16 cellular contexts compared by ENCODE assay signal in genomic region chr7:76165106-76165972, GRCh38. TPM values are rescaled to one million over a fixed set of nuclear protein-coding genes. Genes with fewer than 3 reads are reported as not detected.
DNase-seq lines count a peak whose midpoint lies in the region; ATAC-seq, FAIRE-seq and TF ChIP-seq lines count a peak whose summit lies in the region.
"Had no signal": no experiment of that assay in that cellular context is flagged by ENCODE, and none has a peak within 500 bp of the region (broad histone marks: within the 10 kb centered on the region; RNA-seq: fewer than 3 reads in every experiment).

No MANE protein-coding gene starts in this region.

- no peak overlapping the region for H3K4me3 ChIP-seq in CD4-positive, CD25-positive, alpha-beta regulatory T cell (ENCODE audit: low read depth, low read length)
- no peak overlapping the region for H3K4me3 ChIP-seq in HCT116 (replicated peaks in 1 of 2; ENCODE audit: low read depth in 1 of 2, low read length in 2 of 2)
- no peak overlapping the region for H3K4me3 ChIP-seq in H1 (ENCODE audit: extremely low read depth in 1 of 4, insufficient read depth in 2 of 4, low read depth in 3 of 4, low read length in 4 of 4)
- no peak overlapping the region for H3K4me3 ChIP-seq in neuronal stem cell (ENCODE audit: low read length in 2 of 2)
- no peak overlapping the region for H3K4me3 ChIP-seq in smooth muscle cell
- H3K4me3 ChIP-seq: mucosa of descending colon had no signal

- H3K14ac ChIP-seq in H1 (ENCODE audit: insufficient read length) (no peak overlapping the region), neuronal stem cell (ENCODE audit: low read length) (no peak overlapping the region)

- H3K4me1 Mint-ChIP-seq in CD4-positive, CD25-positive, alpha-beta regulatory T cell, result peaks cover 0 to 7% (median 3%) of the 10 kb centered on the region in 4 donors

- POLR2A ChIA-PET in HCT116 (lab: Charles Lee) (no interaction called here), H1 (lab: Charles Lee; ENCODE audit: partially characterized antibody) (interaction anchor here (1.2 to 2.0 kb wide), 3 partner anchors 9 to 98 kb away, joined by 3 to 11 read pairs (median 3); no protein-coding TSS in a partner anchor)

- peak overlapping the region; percentile 93; the same call in 1 of the 2 replicates for H3K4me2 ChIP-seq in HCT116 (ENCODE audit: low read length)
- H3K4me2 ChIP-seq in H1 (ENCODE audit: insufficient read depth in 1 of 2, low read depth in 2 of 2, low read length in 2 of 2), result no peak overlapping the region; a peak in 1 of 4 replicates
- no peak overlapping the region for H3K4me2 ChIP-seq in neuronal stem cell (ENCODE audit: insufficient read depth, low read length, poor library complexity, severe bottlenecking)
- H3K4me2 ChIP-seq in smooth muscle cell, result no peak overlapping the region

- H3K9me3 Mint-ChIP-seq in CD4-positive, CD25-positive, alpha-beta regulatory T cell, result no peaks in the 10 kb centered on the region

- RAD21 ChIA-PET in HCT116 (lab: Charles Lee; ENCODE audit: low non-redundant PET in 1 of 2, low total read pairs in 2 of 2, uncharacterized antibody in 2 of 2, unreplicated experiment in 2 of 2), result no interaction called here

- no peaks in the 10 kb centered on the region for H3K27me3 ChIP-seq in CD4-positive, CD25-positive, alpha-beta regulatory T cell (ENCODE audit: control insufficient read depth, insufficient read depth, low read length)
- no peaks in the 10 kb centered on the region for H3K27me3 ChIP-seq in HCT116 (ENCODE audit: insufficient read depth, low read length)
- no peaks in the 10 kb centered on the region for H3K27me3 ChIP-seq in H1 (replicated peaks in 1 of 4; ENCODE audit: control insufficient read depth in 3 of 4, extremely low read depth in 1 of 4, insufficient read depth in 3 of 4, low read length in 3 of 4)
- no peaks in the 10 kb centered on the region for H3K27me3 ChIP-seq in neuronal stem cell (ENCODE audit: control insufficient read depth in 3 of 3, insufficient read depth in 3 of 3, low read depth in 1 of 3, low read length in 3 of 3)
- H3K27me3 ChIP-seq in smooth muscle cell (ENCODE audit: low read depth), result no peaks in the 10 kb centered on the region

- H2BK5ac ChIP-seq in H1 (ENCODE audit: low read depth, low read length), result peak overlapping the region; percentile 88
- no peak overlapping the region for H2BK5ac ChIP-seq in neuronal stem cell (ENCODE audit: low read length)

- H3K79me1 ChIP-seq in H1 (ENCODE audit: low read depth, low read length), result no peaks in the 10 kb centered on the region
- no peaks in the 10 kb centered on the region for H3K79me1 ChIP-seq in neuronal stem cell (ENCODE audit: low read depth, low read length)

- DNase-seq in CD4-positive, CD25-positive, alpha-beta regulatory T cell, result no peak
- DNase-seq in HCT116 (ENCODE audit: low read depth, low spot score) (no peak), H1 (ENCODE audit: low read depth in 1 of 2, low spot score in 2 of 2) (no peak), neuronal stem cell (ENCODE audit: low spot score) (no peak), smooth muscle cell (lab: John Stamatoyannopoulos, UW; ENCODE audit: unreplicated experiment) (no peak), NCI-H2171 (lab: John Stamatoyannopoulos, UW) (no peak), activated gamma-delta T cell treated with Interleukin-2 at 50 U/mL for 16 hours (no peak)
- DNase-seq: NCI-H2171 treated with DMSO at 0.1 percent for 48 hours, psoas muscle, Right ventricle myocardium superior had no signal

- CTCF ChIA-PET in HCT116 (lab: Charles Lee) (no interaction called here), H1 (lab: Charles Lee; ENCODE audit: partially characterized antibody) (interaction anchor here (0.6 to 1.9 kb wide), 2 partner anchors 12 to 146 kb away, joined by 3 to 4 read pairs; no protein-coding TSS in a partner anchor)

- H4K8ac ChIP-seq in H1 (ENCODE audit: extremely low read depth, insufficient read depth, low read length) (peak overlapping the region; percentile 87; the same call in 1 of the 2 replicates), neuronal stem cell (ENCODE audit: low read depth, low read length) (no peak overlapping the region)

- H3K23me2 ChIP-seq in H1 (ENCODE audit: low read depth, low read length), result peaks cover 4% of the 10 kb centered on the region; the same call in 1 of the 2 replicates

- TF ChIP-seq POLR2A in HCT116 (IDR thresholded peaks at IDR 0.05; ENCODE audit: borderline replicate concordance, extremely low read depth, insufficient read depth, insufficient read length), result no peak
- TF ChIP-seq POLR2A in H1 (IDR thresholded peaks at IDR 0.05; ENCODE audit: control extremely low read depth in 1 of 2, low read depth in 2 of 2, low read length in 2 of 2), result no peak

- ATAC-seq in CD4-positive, CD25-positive, alpha-beta regulatory T cell (ENCODE audit: low read depth in 2 of 2), result no peak
- ATAC-seq in HCT116, result no peak
- ATAC-seq in GM18907 (IDR thresholded peaks at IDR 0.05; ENCODE audit: unreplicated experiment), result no peak

- peaks cover 6% of the 10 kb centered on the region for H3K4me1 ChIP-seq in CD4-positive, CD25-positive, alpha-beta regulatory T cell (ENCODE audit: control insufficient read depth, insufficient read depth, low read length, poor library complexity, severe bottlenecking)
- H3K4me1 ChIP-seq in HCT116 (ENCODE audit: control insufficient read depth in 1 of 2, insufficient read depth in 2 of 2, low read length in 2 of 2), result peaks cover 2 to 13% of the 10 kb centered on the region in 2 experiments; a peak in 1 of 4 replicates
- H3K4me1 ChIP-seq in H1 (replicated peaks in 1 of 4; ENCODE audit: control insufficient read depth in 3 of 4, insufficient read depth in 4 of 4, low read length in 3 of 4), result peaks cover 2 to 17% (median 9%) of the 10 kb centered on the region in 4 experiments
- no peaks in the 10 kb centered on the region for H3K4me1 ChIP-seq in neuronal stem cell (ENCODE audit: control insufficient read depth in 2 of 2, insufficient read depth in 1 of 2, low read depth in 1 of 2, low read length in 2 of 2)
- peaks cover 5% of the 10 kb centered on the region for H3K4me1 ChIP-seq in smooth muscle cell (ENCODE audit: low read depth)
- H3K4me1 ChIP-seq: psoas muscle had no signal

- peak overlapping the region in 2 of 3 donors; percentile 96 for H3K27ac Mint-ChIP-seq in CD4-positive, CD25-positive, alpha-beta regulatory T cell

- no peak for TF ChIP-seq EP300 in H1 (IDR thresholded peaks at IDR 0.05; ENCODE audit: borderline replicate concordance in 1 of 2, low read depth in 2 of 2, low read length in 2 of 2)

- H2BK120ac ChIP-seq in H1 (replicated peaks; ENCODE audit: low read depth, low read length) (peak overlapping the region; percentile 78), neuronal stem cell (ENCODE audit: low read depth, low read length) (no peak overlapping the region)

- peak overlapping the region in 3 of 4 donors; percentile 15 to 92 (median 89) for H3K4me3 Mint-ChIP-seq in CD4-positive, CD25-positive, alpha-beta regulatory T cell

- FAIRE-seq in H1 (lab: Jason Lieb, UNC), result no peak
- FAIRE-seq: endometrium had no signal

- H2AK5ac ChIP-seq in H1 (ENCODE audit: low read depth, low read length), result peak overlapping the region; percentile 82; the same call in 1 of the 2 replicates
- H2AK5ac ChIP-seq in neuronal stem cell (ENCODE audit: low read depth, low read length), result peak overlapping the region; percentile 75

- peak overlapping the region; percentile 27 for H4K91ac ChIP-seq in H1 (replicated peaks; ENCODE audit: insufficient read length, low read length)
- H4K91ac ChIP-seq in neuronal stem cell (ENCODE audit: low read depth, low read length, poor library complexity), result no peak overlapping the region

- H2BK15ac ChIP-seq in H1 (ENCODE audit: low read length) (no peak overlapping the region), neuronal stem cell (ENCODE audit: low read length) (no peak overlapping the region)

- H3K9me3 ChIP-seq in CD4-positive, CD25-positive, alpha-beta regulatory T cell (ENCODE audit: control insufficient read depth in 2 of 2, low read length in 2 of 2), result no peaks in the 10 kb centered on the region
- H3K9me3 ChIP-seq in HCT116 (ENCODE audit: control insufficient read depth in 1 of 2, insufficient read depth in 1 of 2, low read depth in 1 of 2, low read length in 2 of 2) (no peaks in the 10 kb centered on the region), H1 (ENCODE audit: insufficient read depth in 2 of 2, low read depth in 1 of 2, low read length in 1 of 2) (no peaks in the 10 kb centered on the region), neuronal stem cell (replicated peaks in 1 of 2; ENCODE audit: control insufficient read depth in 2 of 2, insufficient read depth in 1 of 2, low read depth in 1 of 2, low read length in 2 of 2) (no peaks in the 10 kb centered on the region), smooth muscle cell (replicated peaks; ENCODE audit: low read depth) (no peaks in the 10 kb centered on the region)
- H3K9me3 ChIP-seq: BLaER1, mucosa of descending colon, psoas muscle had no signal

- H3K27me3 Mint-ChIP-seq in CD4-positive, CD25-positive, alpha-beta regulatory T cell, result no peaks in the 10 kb centered on the region
- H3K27me3 Mint-ChIP-seq: activated naive CD8-positive, alpha-beta T cell had no signal

- peak overlapping the region; percentile 46 for H4K5ac ChIP-seq in H1 (ENCODE audit: insufficient read length, low read depth, low read length)

- H3K36me3 Mint-ChIP-seq in CD4-positive, CD25-positive, alpha-beta regulatory T cell, result no peaks in the 10 kb centered on the region
- H3K36me3 Mint-ChIP-seq: activated naive CD8-positive, alpha-beta T cell had no signal

- WGBS in H1 (ENCODE audit: extremely low coverage in 1 of 2, insufficient coverage in 1 of 2, insufficient read length in 1 of 2, insufficient replicate concordance in 2 of 2, low coverage in 1 of 2, low lambda C conversion rate in 2 of 2, missing lambda C conversion rate in 1 of 2), 2 experiments, result 94% methylated on average over 19 of the region's 19 CpGs; no CpG with 5 or more reads in 1 of the 2 experiments
- no CpG with 5 or more reads among the region's 19 CpGs for WGBS in neuronal stem cell (ENCODE audit: extremely low coverage in 2 of 2, insufficient read length in 2 of 2, insufficient replicate concordance in 1 of 2), 2 donors
- WGBS in smooth muscle cell (ENCODE audit: low lambda C conversion rate), result 97% methylated on average over 19 of the region's 19 CpGs

- H3K9ac ChIP-seq in HCT116 (ENCODE audit: low read length), result no peak overlapping the region
- peak overlapping the region in 1 of 4 experiments; percentile 43; a peak in 2 of 7 replicates for H3K9ac ChIP-seq in H1 (replicated peaks in 1 of 4; ENCODE audit: extremely low read depth in 1 of 4, low read depth in 3 of 4, low read length in 3 of 4)
- no peak overlapping the region for H3K9ac ChIP-seq in neuronal stem cell (ENCODE audit: low read depth, low read length, poor library complexity)
- H3K9ac ChIP-seq in smooth muscle cell (ENCODE audit: low read depth), result no peak overlapping the region

- H3K27ac ChIP-seq in CD4-positive, CD25-positive, alpha-beta regulatory T cell (ENCODE audit: insufficient read depth, low read length, poor library complexity, severe bottlenecking), result no peak overlapping the region
- no peak overlapping the region for H3K27ac ChIP-seq in HCT116 (ENCODE audit: low read depth, low read length)
- peak overlapping the region; percentile 85; the same call in 1 of the 2 replicates for H3K27ac ChIP-seq in H1 (ENCODE audit: low read depth, low read length)
- no peak overlapping the region for H3K27ac ChIP-seq in neuronal stem cell (replicated peaks; ENCODE audit: low read length)
- H3K27ac ChIP-seq in smooth muscle cell (ENCODE audit: low read depth), result no peak overlapping the region

- intact Hi-C loops in HCT116 (cut with micrococcal nuclease), result no loop called here

- H3K9me2 ChIP-seq in HCT116 (ENCODE audit: insufficient read depth), result no peaks in the 10 kb centered on the region

- no peak overlapping the region; the same call in 1 of the 2 replicates for H2BK20ac ChIP-seq in H1 (ENCODE audit: low read length)

- no peak overlapping the region for H3K56ac ChIP-seq in H1 (replicated peaks; ENCODE audit: insufficient read length, low read depth, low read length)

- H3F3A ChIP-seq in smooth muscle cell (ENCODE audit: low read depth), result no peaks in the 10 kb centered on the region

- H3K23ac ChIP-seq in H1 (ENCODE audit: insufficient read length), result no peak overlapping the region
- H3K23ac ChIP-seq in neuronal stem cell (ENCODE audit: low read depth, low read length, poor library complexity), result no peak overlapping the region

- H3K79me2 ChIP-seq in HCT116 (ENCODE audit: insufficient read depth, low read length) (no peaks in the 10 kb centered on the region), H1 (ENCODE audit: control insufficient read depth in 1 of 2, insufficient read depth in 2 of 2, low read length in 2 of 2) (no peaks in the 10 kb centered on the region), smooth muscle cell (ENCODE audit: low read depth) (no peaks in the 10 kb centered on the region)

- H3K18ac ChIP-seq in H1 (ENCODE audit: extremely low read depth, low read length), result peak overlapping the region; percentile 1; the same call in 1 of the 2 replicates
- H3K18ac ChIP-seq in neuronal stem cell (ENCODE audit: low read length), result no peak overlapping the region

- no peak overlapping the region for H2AFZ ChIP-seq in HCT116 (ENCODE audit: low read depth, low read length, poor library complexity, severe bottlenecking)
- H2AFZ ChIP-seq in H1 (ENCODE audit: low read length), result no peak overlapping the region
- H2AFZ ChIP-seq in neuronal stem cell (ENCODE audit: low read length), result no peak overlapping the region
- H2AFZ ChIP-seq in smooth muscle cell (ENCODE audit: low read depth), result no peak overlapping the region

- TF ChIP-seq RAD21 in HCT116 (IDR thresholded peaks at IDR 0.05; ENCODE audit: low read depth) (no peak), H1 (IDR thresholded peaks at IDR 0.05 in 1 of 2, conservative IDR thresholded peaks at IDR 0.05 in 1 of 2; ENCODE audit: low read depth in 2 of 2, low read length in 2 of 2) (no peak)

- no peaks in the 10 kb centered on the region for H3K36me3 ChIP-seq in CD4-positive, CD25-positive, alpha-beta regulatory T cell (ENCODE audit: control insufficient read depth, insufficient read depth, low read length)
- H3K36me3 ChIP-seq in HCT116 (ENCODE audit: control insufficient read depth in 1 of 2, insufficient read depth in 2 of 2, low read length in 2 of 2), result no peaks in the 10 kb centered on the region
- H3K36me3 ChIP-seq in H1 (ENCODE audit: control insufficient read depth in 2 of 4, insufficient read depth in 4 of 4, low read length in 3 of 4), result no peaks in the 10 kb centered on the region
- H3K36me3 ChIP-seq in neuronal stem cell (replicated peaks in 1 of 2; ENCODE audit: control insufficient read depth in 2 of 2, insufficient read depth in 2 of 2, low read length in 2 of 2), result no peaks in the 10 kb centered on the region
- H3K36me3 ChIP-seq in smooth muscle cell (ENCODE audit: low read depth), result no peaks in the 10 kb centered on the region
- H3K36me3 ChIP-seq: BLaER1 had no signal

- BruUV-seq in HCT116 (replicated peaks; lab: Mats Ljungman, UMichigan), result no TSS peak

- no peak overlapping the region for H3K4ac ChIP-seq in H1 (replicated peaks; ENCODE audit: insufficient read length, low read depth, low read length)
- no peak overlapping the region for H3K4ac ChIP-seq in neuronal stem cell (ENCODE audit: low read length)

- H2BK12ac ChIP-seq in H1 (ENCODE audit: low read depth, low read length) (peak overlapping the region; percentile 92; the same call in 1 of the 2 replicates), neuronal stem cell (ENCODE audit: low read length) (no peak overlapping the region)

- H4K20me1 ChIP-seq in HCT116 (ENCODE audit: insufficient read depth) (no peaks in the 10 kb centered on the region), H1 (replicated peaks in 1 of 2; ENCODE audit: control insufficient read depth in 1 of 2, insufficient read depth in 2 of 2, low read length in 2 of 2) (no peaks in the 10 kb centered on the region), smooth muscle cell (ENCODE audit: low read depth) (no peaks in the 10 kb centered on the region)
- H4K20me1 ChIP-seq: BLaER1 had no signal

- TF ChIP-seq CTCF in HCT116 (IDR thresholded peaks at IDR 0.05 in 2 of 3, conservative IDR thresholded peaks at IDR 0.05 in 1 of 3; ENCODE audit: borderline replicate concordance in 1 of 3, insufficient read depth in 1 of 3, low read depth in 2 of 3, low read length in 2 of 3), result no peak
- no peak for TF ChIP-seq CTCF in H1 (IDR thresholded peaks at IDR 0.05; ENCODE audit: control extremely low read depth in 1 of 3, insufficient read depth in 1 of 3, low read depth in 1 of 3, low read length in 3 of 3)
- TF ChIP-seq CTCF in smooth muscle cell (IDR thresholded peaks at IDR 0.05; ENCODE audit: borderline replicate concordance, insufficient read depth, poor library complexity, severe bottlenecking), result no peak

RNA-seq across cellular contexts. Expression of gene SRRM3, which starts 36.4 kb away (rescaled TPM):
- total RNA-seq in CD4-positive, CD25-positive, alpha-beta regulatory T cell, result not detected
- not detected for polyA plus RNA-seq in CD4-positive, CD25-positive, alpha-beta regulatory T cell
- total RNA-seq in HCT116 (2021; ENCODE audit: unreplicated experiment) (12.7 TPM), smooth muscle cell (2.7 and 3.6 TPM in 2 replicates)
- 13.4 and 14.7 TPM in 2 replicates for polyA plus RNA-seq in HCT116 (2012)
- 16.0 and 17.4 TPM in 2 replicates for total RNA-seq in H1 (2021; fragmentation: NEBNext Ultra II Directional; extraction: Animal tissue kit (Norgen Biotek cat#: 25700))
- polyA plus RNA-seq in H1 (2011; rRNA removed) (10.4 and 18.4 TPM in 2 replicates), smooth muscle cell (10.9 and 12.5 TPM in 2 replicates)
- polyA plus RNA-seq in H1 (2011; cell fraction: cytosol; rRNA removed), result 12.8 TPM
- 19.3 TPM for polyA plus RNA-seq in H1 (2011; cell fraction: nucleus; rRNA removed)
- 12.4 to 19.0 TPM (median 18.1 TPM) in 4 replicates for polyA plus RNA-seq in H1 (2012, experiment 1 of 2)
- polyA plus RNA-seq in H1 (2012, experiment 2 of 2), result 15.2 TPM
- polyA plus RNA-seq in H1 (2013, experiment 1 of 2), result 10.6 TPM
- polyA plus RNA-seq in H1 (2013, experiment 2 of 2), result 8.8 TPM
- polyA minus RNA-seq in H1 (2011; rRNA and poly(A)+ RNA removed), result 6.3 and 10.2 TPM in 2 replicates
- polyA minus RNA-seq in H1 (2011; cell fraction: cytosol; rRNA and poly(A)+ RNA removed), result 12.8 TPM
- 12.0 TPM for polyA minus RNA-seq in H1 (2011; cell fraction: nucleus; rRNA and poly(A)+ RNA removed)
- 4.1 TPM for polyA plus RNA-seq in neuronal stem cell (2013, experiment 1 of 2)
- 3.9 TPM for polyA plus RNA-seq in neuronal stem cell (2013, experiment 2 of 2)
- total RNA-seq: activated CD8-positive, alpha-beta memory T cell treated with anti-CD3 and anti-CD28 coated beads for 36 hours had no signal
